7 cellular contexts compared by ENCODE assay signal in genomic region chr1:181062800-181063428, GRCh38.
DNase-seq lines count a peak whose midpoint lies in the region; ATAC-seq and TF ChIP-seq lines count a peak whose summit lies in the region.

No MANE protein-coding gene starts in this region.

- peak overlapping the region in 1 of 7 experiments; percentile 12 for H3K4me3 ChIP-seq in skin epidermis

- DNase-seq in Kasumi-1 (lab: John Stamatoyannopoulos, UW) (peak; percentile 38 to 47), AG08396 (ENCODE audit: low spot score) (no peak), 8988T (no peak)
- DNase-seq in activated naive CD8-positive, alpha-beta T cell treated with anti-CD3 and anti-CD28 coated beads, Interleukin-2, amount 50 U/mL, for 24 hours = peak; percentile 46

- ATAC-seq in GM18505 (IDR thresholded peaks at IDR 0.05; ENCODE audit: unreplicated experiment) (peak; percentile 59), GM21723 (IDR thresholded peaks at IDR 0.05; ENCODE audit: unreplicated experiment) (peak; percentile 79)
- peak; percentile 94 for ATAC-seq in activated naive CD8-positive, alpha-beta T cell treated with anti-CD3 and anti-CD28 coated beads, Interleukin-2, amount 50 U/mL, for 24 hours

- peaks cover 16% of the 10 kb centered on the region for H3K36me3 Mint-ChIP-seq in activated naive CD8-positive, alpha-beta T cell treated with anti-CD3 and anti-CD28 coated beads, Interleukin-2, amount 50 U/mL, for 24 hours (ENCODE audit: low read depth)

- TF ChIP-seq POLR2A in GM18505 (IDR thresholded peaks at IDR 0.05; ENCODE audit: borderline replicate concordance, extremely low read depth, insufficient read depth, insufficient read length) = peak; percentile 9

- H3K4me3 Mint-ChIP-seq in activated naive CD8-positive, alpha-beta T cell treated with anti-CD3 and anti-CD28 coated beads, Interleukin-2, amount 50 U/mL, for 24 hours = peak overlapping the region; percentile 65

- peaks cover 9% of the 10 kb centered on the region for H3K9me3 Mint-ChIP-seq in activated naive CD8-positive, alpha-beta T cell treated with anti-CD3 and anti-CD28 coated beads, Interleukin-2, amount 50 U/mL, for 24 hours

- H3K27ac Mint-ChIP-seq in activated naive CD8-positive, alpha-beta T cell treated with anti-CD3 and anti-CD28 coated beads, Interleukin-2, amount 50 U/mL, for 24 hours = peak overlapping the region; percentile 86

- H3K27ac ChIP-seq in skin epidermis = peak overlapping the region in 18 of 21 experiments; percentile 3 to 83 (median 64)

- H3K27me3 Mint-ChIP-seq in activated naive CD8-positive, alpha-beta T cell treated with anti-CD3 and anti-CD28 coated beads, Interleukin-2, amount 50 U/mL, for 24 hours = no peaks in the 10 kb centered on the region

- peaks cover 25% of the 10 kb centered on the region for H3K4me1 Mint-ChIP-seq in activated naive CD8-positive, alpha-beta T cell treated with anti-CD3 and anti-CD28 coated beads, Interleukin-2, amount 50 U/mL, for 24 hours

Comparison
In these comparisons a context has a peak if more than half of its experiments do, and no peak if none do; other contexts are left out.
1. DNase-seq: peak in Kasumi-1 (2 of 2) and activated naive CD8-positive, alpha-beta T cell treated with anti-CD3 and anti-CD28 coated beads, Interleukin-2, amount 50 U/mL, for 24 hours (single experiment); none in AG08396 (single experiment) and 8988T (single experiment).
2. Peak in every context shown above with its lines, with median percentiles within 50 percentile points of each other: ATAC-seq.